ENCODE assay signal across 1 cellular context in the genomic region with DNA sequence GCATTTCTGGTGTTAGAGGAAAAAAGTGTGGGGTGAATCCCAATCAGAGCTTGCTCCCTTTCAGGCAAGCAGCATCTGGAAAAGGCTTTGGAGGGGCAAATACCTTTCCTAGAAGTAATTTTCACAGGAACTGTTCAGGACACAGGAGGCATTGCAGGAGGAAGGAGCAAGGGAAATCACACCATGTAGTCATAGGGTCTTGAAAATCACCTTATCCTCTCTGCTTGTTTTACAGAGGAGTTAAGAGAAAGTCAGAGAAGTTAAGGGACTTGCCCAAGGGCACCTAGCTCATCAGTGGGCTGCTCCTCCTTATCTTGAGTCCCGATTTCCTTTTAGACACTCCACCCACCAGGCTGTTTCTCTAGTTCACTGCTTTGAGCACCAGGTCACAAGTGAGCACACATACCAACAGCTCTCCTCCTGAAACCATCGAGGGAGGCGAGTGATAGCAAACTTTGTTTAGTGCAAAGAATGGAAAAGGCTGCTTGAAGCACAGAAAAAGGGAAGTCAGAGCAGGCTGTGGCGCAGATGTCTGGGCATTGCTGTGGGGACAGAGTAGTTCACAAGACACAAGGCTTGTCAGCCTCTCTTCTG.
TF ChIP-seq lines count a peak whose summit lies in the region.

No MANE protein-coding gene starts in this region.

TF ChIP-seq in GM23338, 12 proteins besides CTCF, POLR2A, EP300 and RAD21 (continued from another document):
- TF ChIP-seq, protein P1, sequence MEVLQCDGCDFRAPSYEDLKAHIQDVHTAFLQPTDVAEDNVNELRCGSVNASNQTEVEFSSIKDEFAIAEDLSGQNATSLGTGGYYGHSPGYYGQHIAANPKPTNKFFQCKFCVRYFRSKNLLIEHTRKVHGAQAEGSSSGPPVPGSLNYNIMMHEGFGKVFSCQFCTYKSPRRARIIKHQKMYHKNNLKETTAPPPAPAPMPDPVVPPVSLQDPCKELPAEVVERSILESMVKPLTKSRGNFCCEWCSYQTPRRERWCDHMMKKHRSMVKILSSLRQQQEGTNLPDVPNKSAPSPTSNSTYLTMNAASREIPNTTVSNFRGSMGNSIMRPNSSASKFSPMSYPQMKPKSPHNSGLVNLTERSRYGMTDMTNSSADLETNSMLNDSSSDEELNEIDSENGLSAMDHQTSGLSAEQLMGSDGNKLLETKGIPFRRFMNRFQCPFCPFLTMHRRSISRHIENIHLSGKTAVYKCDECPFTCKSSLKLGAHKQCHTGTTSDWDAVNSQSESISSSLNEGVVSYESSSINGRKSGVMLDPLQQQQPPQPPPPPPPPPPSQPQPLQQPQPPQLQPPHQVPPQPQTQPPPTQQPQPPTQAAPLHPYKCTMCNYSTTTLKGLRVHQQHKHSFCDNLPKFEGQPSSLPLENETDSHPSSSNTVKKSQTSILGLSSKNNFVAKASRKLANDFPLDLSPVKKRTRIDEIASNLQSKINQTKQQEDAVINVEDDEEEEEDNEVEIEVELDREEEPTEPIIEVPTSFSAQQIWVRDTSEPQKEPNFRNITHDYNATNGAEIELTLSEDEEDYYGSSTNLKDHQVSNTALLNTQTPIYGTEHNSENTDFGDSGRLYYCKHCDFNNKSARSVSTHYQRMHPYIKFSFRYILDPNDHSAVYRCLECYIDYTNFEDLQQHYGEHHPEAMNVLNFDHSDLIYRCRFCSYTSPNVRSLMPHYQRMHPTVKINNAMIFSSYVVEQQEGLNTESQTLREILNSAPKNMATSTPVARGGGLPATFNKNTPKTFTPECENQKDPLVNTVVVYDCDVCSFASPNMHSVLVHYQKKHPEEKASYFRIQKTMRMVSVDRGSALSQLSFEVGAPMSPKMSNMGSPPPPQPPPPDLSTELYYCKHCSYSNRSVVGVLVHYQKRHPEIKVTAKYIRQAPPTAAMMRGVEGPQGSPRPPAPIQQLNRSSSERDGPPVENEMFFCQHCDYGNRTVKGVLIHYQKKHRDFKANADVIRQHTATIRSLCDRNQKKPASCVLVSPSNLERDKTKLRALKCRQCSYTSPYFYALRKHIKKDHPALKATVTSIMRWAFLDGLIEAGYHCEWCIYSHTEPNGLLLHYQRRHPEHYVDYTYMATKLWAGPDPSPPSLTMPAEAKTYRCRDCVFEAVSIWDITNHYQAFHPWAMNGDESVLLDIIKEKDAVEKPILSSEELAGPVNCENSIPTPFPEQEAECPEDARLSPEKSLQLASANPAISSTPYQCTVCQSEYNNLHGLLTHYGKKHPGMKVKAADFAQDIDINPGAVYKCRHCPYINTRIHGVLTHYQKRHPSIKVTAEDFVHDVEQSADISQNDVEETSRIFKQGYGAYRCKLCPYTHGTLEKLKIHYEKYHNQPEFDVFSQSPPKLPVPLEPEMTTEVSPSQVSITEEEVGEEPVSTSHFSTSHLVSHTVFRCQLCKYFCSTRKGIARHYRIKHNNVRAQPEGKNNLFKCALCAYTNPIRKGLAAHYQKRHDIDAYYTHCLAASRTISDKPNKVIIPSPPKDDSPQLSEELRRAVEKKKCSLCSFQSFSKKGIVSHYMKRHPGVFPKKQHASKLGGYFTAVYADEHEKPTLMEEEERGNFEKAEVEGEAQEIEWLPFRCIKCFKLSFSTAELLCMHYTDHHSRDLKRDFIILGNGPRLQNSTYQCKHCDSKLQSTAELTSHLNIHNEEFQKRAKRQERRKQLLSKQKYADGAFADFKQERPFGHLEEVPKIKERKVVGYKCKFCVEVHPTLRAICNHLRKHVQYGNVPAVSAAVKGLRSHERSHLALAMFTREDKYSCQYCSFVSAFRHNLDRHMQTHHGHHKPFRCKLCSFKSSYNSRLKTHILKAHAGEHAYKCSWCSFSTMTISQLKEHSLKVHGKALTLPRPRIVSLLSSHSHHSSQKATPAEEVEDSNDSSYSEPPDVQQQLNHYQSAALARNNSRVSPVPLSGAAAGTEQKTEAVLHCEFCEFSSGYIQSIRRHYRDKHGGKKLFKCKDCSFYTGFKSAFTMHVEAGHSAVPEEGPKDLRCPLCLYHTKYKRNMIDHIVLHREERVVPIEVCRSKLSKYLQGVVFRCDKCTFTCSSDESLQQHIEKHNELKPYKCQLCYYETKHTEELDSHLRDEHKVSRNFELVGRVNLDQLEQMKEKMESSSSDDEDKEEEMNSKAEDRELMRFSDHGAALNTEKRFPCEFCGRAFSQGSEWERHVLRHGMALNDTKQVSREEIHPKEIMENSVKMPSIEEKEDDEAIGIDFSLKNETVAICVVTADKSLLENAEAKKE (CRISPR knock-in tag; IDR thresholded peaks at IDR 0.05): no peak
- no peak for TF ChIP-seq CREB1 (CRISPR knock-in tag; IDR thresholded peaks at IDR 0.05; ENCODE audit: low read depth)
